9 cellular contexts compared by ENCODE assay signal in genomic region chr10:42951486-42952251, GRCh38.
DNase-seq lines count a peak whose midpoint lies in the region; ATAC-seq and TF ChIP-seq lines count a peak whose summit lies in the region.
"Had no signal": no experiment of that assay in that cellular context is flagged by ENCODE, and none has a peak within 500 bp of the region (broad histone marks: within the 10 kb centered on the region; RNA-seq: fewer than 3 reads in every experiment).

No MANE protein-coding gene starts in this region.

- H3K9me3 ChIP-seq in neuronal stem cell (replicated peaks in 1 of 2; ENCODE audit: control insufficient read depth in 2 of 2, insufficient read depth in 1 of 2, low read depth in 1 of 2, low read length in 2 of 2) (no peaks in the 10 kb centered on the region), ovary (peaks cover 0 to 3% of the 10 kb centered on the region in 2 donors)

- in situ Hi-C loops in KBM-7 (cut with MboI; ENCODE audit: low pct_unique_long_range_greater_than_20kb, low sequenced_read_pairs), result no loop called here

- peak overlapping the region; percentile 94 for H2BK15ac ChIP-seq in neuronal stem cell (ENCODE audit: low read length)

- DNase-seq in DMS53 treated with DMSO at 0.1 percent for 48 hours (lab: John Stamatoyannopoulos, UW; ENCODE audit: unreplicated experiment), result peak; percentile 87
- DNase-seq in WTC11 (ENCODE audit: low spot score), result peak; percentile 66
- DNase-seq in left cardiac atrium, result peak; percentile 53
- peak; percentile 51 for DNase-seq in neuronal stem cell (ENCODE audit: low spot score)
- no peak for DNase-seq in KBM-7
- no peak for DNase-seq in HPDE6-E6E7 (ENCODE audit: extremely low spot score)
- DNase-seq in ovary, result no peak
- DNase-seq: CD4-positive, CD25-positive, alpha-beta regulatory T cell had no signal

- peaks cover 0 to 9% (median 7%) of the 10 kb centered on the region in 3 experiments for H3K27me3 ChIP-seq in neuronal stem cell (ENCODE audit: control insufficient read depth in 3 of 3, insufficient read depth in 3 of 3, low read depth in 1 of 3, low read length in 3 of 3)
- H3K27me3 ChIP-seq in ovary, result no peaks in the 10 kb centered on the region

- H3K36me3 Mint-ChIP-seq in WTC11, result no peaks in the 10 kb centered on the region; the same call in 1 of the 2 replicates
- H3K36me3 Mint-ChIP-seq: CD4-positive, CD25-positive, alpha-beta regulatory T cell had no signal

- H3K4ac ChIP-seq in neuronal stem cell (ENCODE audit: low read length), result no peak overlapping the region

- no peak for TF ChIP-seq POLR2A in ovary (IDR thresholded peaks at IDR 0.05)

- H3K4me1 ChIP-seq in neuronal stem cell (ENCODE audit: control insufficient read depth in 2 of 2, insufficient read depth in 1 of 2, low read depth in 1 of 2, low read length in 2 of 2) (peaks cover 0 to 10% of the 10 kb centered on the region in 2 donors), ovary (ENCODE audit: insufficient read depth) (peaks cover 2% of the 10 kb centered on the region)

- peak overlapping the region; percentile 91 for H3K18ac ChIP-seq in neuronal stem cell (ENCODE audit: low read length)

- ATAC-seq in WTC11, result peak; percentile 59
- ATAC-seq in left cardiac atrium, result peak; percentile 74 to 80
- ATAC-seq in HG02840 (IDR thresholded peaks at IDR 0.05; ENCODE audit: low FRiP score, unreplicated experiment), result no peak

- intact Hi-C loops in left cardiac atrium (cut with DNase I), result no loop called here
- intact Hi-C loops in ovary (cut with DNase I), result no loop called here

- WGBS in neuronal stem cell (ENCODE audit: extremely low coverage in 2 of 2, insufficient read length in 2 of 2, insufficient replicate concordance in 1 of 2), 2 donors, result no CpG with 5 or more reads among the region's 39 CpGs
- WGBS in ovary, 3 donors, result 7 to 19% (median 9%) methylated on average over 36 to 39 of the region's 39 CpGs

- H3K4me1 Mint-ChIP-seq in WTC11, result peaks cover 20% of the 10 kb centered on the region

- H3K23ac ChIP-seq in neuronal stem cell (ENCODE audit: low read depth, low read length, poor library complexity), result no peak overlapping the region

- no peaks in the 10 kb centered on the region for H3K79me1 ChIP-seq in neuronal stem cell (ENCODE audit: low read depth, low read length)

- no peak overlapping the region for H3K14ac ChIP-seq in neuronal stem cell (ENCODE audit: low read length)

- peaks cover 17% of the 10 kb centered on the region for H3K9me3 Mint-ChIP-seq in WTC11

- POLR2A ChIA-PET in WTC11 (lab: Charles Lee), result interaction anchor here (1.0 to 1.8 kb wide), 2 partner anchors 18 to 75 kb away, joined by 3 to 6 read pairs; no protein-coding TSS in a partner anchor

- peak overlapping the region; percentile 66 for H3K4me3 Mint-ChIP-seq in WTC11
- H3K4me3 Mint-ChIP-seq: CD4-positive, CD25-positive, alpha-beta regulatory T cell had no signal

- H2BK120ac ChIP-seq in neuronal stem cell (ENCODE audit: low read depth, low read length), result peak overlapping the region; percentile 72

- peak overlapping the region in 1 of 2 donors; percentile 66 for H3K4me3 ChIP-seq in neuronal stem cell (ENCODE audit: low read length in 2 of 2)
- no peak overlapping the region for H3K4me3 ChIP-seq in ovary

- H3K4me2 ChIP-seq in neuronal stem cell (ENCODE audit: insufficient read depth, low read length, poor library complexity, severe bottlenecking), result peak overlapping the region; percentile 64

- peak overlapping the region; percentile 23 for H3K27ac Mint-ChIP-seq in WTC11
- H3K27ac Mint-ChIP-seq: CD4-positive, CD25-positive, alpha-beta regulatory T cell had no signal

- no peaks in the 10 kb centered on the region for H3K36me3 ChIP-seq in neuronal stem cell (replicated peaks in 1 of 2; ENCODE audit: control insufficient read depth in 2 of 2, insufficient read depth in 2 of 2, low read length in 2 of 2)
- no peaks in the 10 kb centered on the region for H3K36me3 ChIP-seq in ovary

- H3K27ac ChIP-seq in neuronal stem cell (replicated peaks; ENCODE audit: low read length) (peak overlapping the region; percentile 6), ovary (no peak overlapping the region)

- H3K27me3 Mint-ChIP-seq in WTC11 (ENCODE audit: low read depth), result peaks cover 11% of the 10 kb centered on the region

- H2AK5ac ChIP-seq in neuronal stem cell (ENCODE audit: low read depth, low read length), result peak overlapping the region; percentile 74

- CTCF ChIA-PET in WTC11 (lab: Charles Lee), result interaction anchor here (0.6 to 2.7 kb wide), 14 partner anchors 12 to 395 kb away, joined by 3 to 12 read pairs (median 4); no protein-coding TSS in a partner anchor

- peak overlapping the region; percentile 2 for H2AFZ ChIP-seq in neuronal stem cell (ENCODE audit: low read length)

- H3K9ac ChIP-seq in neuronal stem cell (ENCODE audit: low read depth, low read length, poor library complexity), result peak overlapping the region; percentile 44

- no peak overlapping the region for H4K91ac ChIP-seq in neuronal stem cell (ENCODE audit: low read depth, low read length, poor library complexity)

- H4K8ac ChIP-seq in neuronal stem cell (ENCODE audit: low read depth, low read length), result no peak overlapping the region

- peak overlapping the region; percentile 73 for H2BK12ac ChIP-seq in neuronal stem cell (ENCODE audit: low read length)

- H2BK5ac ChIP-seq in neuronal stem cell (ENCODE audit: low read length), result no peak overlapping the region

- no peak for TF ChIP-seq EP300 in ovary (IDR thresholded peaks at IDR 0.05)

- TF ChIP-seq CTCF in WTC11 (IDR thresholded peaks at IDR 0.05), result no peak
- no peak for TF ChIP-seq CTCF in ovary (IDR thresholded peaks at IDR 0.05)

TF ChIP-seq in WTC11, 78 proteins besides CTCF, POLR2A, EP300 and RAD21:
- TF ChIP-seq, protein P1, sequence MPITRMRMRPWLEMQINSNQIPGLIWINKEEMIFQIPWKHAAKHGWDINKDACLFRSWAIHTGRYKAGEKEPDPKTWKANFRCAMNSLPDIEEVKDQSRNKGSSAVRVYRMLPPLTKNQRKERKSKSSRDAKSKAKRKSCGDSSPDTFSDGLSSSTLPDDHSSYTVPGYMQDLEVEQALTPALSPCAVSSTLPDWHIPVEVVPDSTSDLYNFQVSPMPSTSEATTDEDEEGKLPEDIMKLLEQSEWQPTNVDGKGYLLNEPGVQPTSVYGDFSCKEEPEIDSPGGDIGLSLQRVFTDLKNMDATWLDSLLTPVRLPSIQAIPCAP (CRISPR knock-in tag; IDR thresholded peaks at IDR 0.05), result no peak
- TF ChIP-seq ZNF232 (CRISPR knock-in tag; IDR thresholded peaks at IDR 0.05) (0 out of 2 replicates have a peak, but pooled peaks have one; percentile 23), ZBTB21 (CRISPR knock-in tag; IDR thresholded peaks at IDR 0.05; ENCODE audit: borderline replicate concordance) (peak; percentile 38; the same call in 1 of the 2 replicates), FOXP1 (CRISPR knock-in tag; IDR thresholded peaks at IDR 0.05; ENCODE audit: borderline replicate concordance) (no peak), MYBL2 (CRISPR knock-in tag; IDR thresholded peaks at IDR 0.05) (no peak), ZNF512 (CRISPR knock-in tag; IDR thresholded peaks at IDR 0.05; ENCODE audit: borderline replicate concordance) (no peak), ZNF263 (CRISPR knock-in tag; IDR thresholded peaks at IDR 0.05; ENCODE audit: low read depth) (peak; percentile 88), ZNF121 (CRISPR knock-in tag; IDR thresholded peaks at IDR 0.05) (0 out of 2 replicates have a peak, but pooled peaks have one; percentile 15), JAZF1 (CRISPR knock-in tag; IDR thresholded peaks at IDR 0.05) (no peak)
- TF ChIP-seq, protein P2, sequence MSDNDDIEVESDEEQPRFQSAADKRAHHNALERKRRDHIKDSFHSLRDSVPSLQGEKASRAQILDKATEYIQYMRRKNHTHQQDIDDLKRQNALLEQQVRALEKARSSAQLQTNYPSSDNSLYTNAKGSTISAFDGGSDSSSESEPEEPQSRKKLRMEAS (CRISPR knock-in tag; IDR thresholded peaks at IDR 0.05), result peak; percentile 65; the same call in 1 of the 2 replicates

Comparison
In these comparisons a context has a peak if more than half of its experiments do, and no peak if none do; other contexts are left out.
1. DNase-seq: peak in DMS53 treated with DMSO at 0.1 percent for 48 hours (single experiment), WTC11 (single experiment), left cardiac atrium (single experiment) and neuronal stem cell (single experiment); none in KBM-7 (single experiment), HPDE6-E6E7 (single experiment) and ovary (0 of 5).